14 cellular contexts compared by ENCODE assay signal in genomic region chr15:40283615-40284306, GRCh38. TPM values are rescaled to one million over a fixed set of nuclear protein-coding genes. Genes with fewer than 3 reads are reported as not detected.
DNase-seq lines count a peak whose midpoint lies in the region; ATAC-seq and TF ChIP-seq lines count a peak whose summit lies in the region.
"Had no signal": no experiment of that assay in that cellular context is flagged by ENCODE, and none has a peak within 500 bp of the region (broad histone marks: within the 10 kb centered on the region; RNA-seq: fewer than 3 reads in every experiment).

No MANE protein-coding gene starts in this region.

- H3K27me3 Mint-ChIP-seq in CD4-positive, alpha-beta T cell = peaks cover 23% of the 10 kb centered on the region
- peaks cover 15% of the 10 kb centered on the region for H3K27me3 Mint-ChIP-seq in central memory CD8-positive, alpha-beta T cell
- peaks cover 7 to 23% (median 19%) of the 10 kb centered on the region in 3 donors for H3K27me3 Mint-ChIP-seq in naive B cell

- H3K27me3 ChIP-seq in CD4-positive, alpha-beta T cell (ENCODE audit: control insufficient read depth, insufficient read depth, low read length) = peaks cover 21% of the 10 kb centered on the region
- peaks cover 52% of the 10 kb centered on the region for H3K27me3 ChIP-seq in H7 (ENCODE audit: control insufficient read depth, insufficient read depth, low read length)
- H3K27me3 ChIP-seq: SJCRH30 had no signal

- peak overlapping the region; percentile 48 for H3K4me3 Mint-ChIP-seq in CD4-positive, alpha-beta T cell
- H3K4me3 Mint-ChIP-seq in central memory CD8-positive, alpha-beta T cell = peak overlapping the region; percentile 76
- H3K4me3 Mint-ChIP-seq in naive B cell = peak overlapping the region; percentile 42 to 82 (median 67)

- no peaks in the 10 kb centered on the region for H3K9me3 Mint-ChIP-seq in CD4-positive, alpha-beta T cell
- H3K9me3 Mint-ChIP-seq in central memory CD8-positive, alpha-beta T cell = no peaks in the 10 kb centered on the region
- H3K9me3 Mint-ChIP-seq in naive B cell = no peaks in the 10 kb centered on the region

- H3K4me3 ChIP-seq in H7 (ENCODE audit: insufficient read depth, low read depth, low read length) = peak overlapping the region; percentile 50

- intact Hi-C loops in CD4-positive, alpha-beta T cell (cut with DNase I, micrococcal nuclease) = loop anchor here in 1 of 2 experiments (5.0 kb wide), 1 partner anchor 39 kb away; the partner anchor contains the start of gene INAFM2

- POLR2A ChIA-PET in CD4-positive, alpha-beta T cell (lab: Charles Lee) = interaction anchor here (3.1 kb wide), 1 partner anchor 23 kb away, joined by 28 read pairs; the partner anchor contains the start of gene PLCB2

- no peak for ATAC-seq in CD4-positive, alpha-beta T cell (ENCODE audit: poor library complexity)
- no peak for ATAC-seq in central memory CD8-positive, alpha-beta T cell (replicated peaks; ENCODE audit: extremely low read depth, poor library complexity, severe bottlenecking)
- ATAC-seq in naive B cell (ENCODE audit: low read depth in 2 of 2) = no peak
- ATAC-seq in HG03378 (IDR thresholded peaks at IDR 0.05; ENCODE audit: unreplicated experiment) = no peak

- H3K9me3 ChIP-seq in CD4-positive, alpha-beta T cell (ENCODE audit: control insufficient read depth, low read length) = no peaks in the 10 kb centered on the region
- H3K9me3 ChIP-seq: SJCRH30 had no signal

- peaks cover 13% of the 10 kb centered on the region for H3K36me3 Mint-ChIP-seq in CD4-positive, alpha-beta T cell (ENCODE audit: low read depth)
- peaks cover 2% of the 10 kb centered on the region for H3K36me3 Mint-ChIP-seq in central memory CD8-positive, alpha-beta T cell (ENCODE audit: insufficient read depth)
- H3K36me3 Mint-ChIP-seq in naive B cell = no peaks in the 10 kb centered on the region

- peaks cover 4% of the 10 kb centered on the region for H3K4me1 Mint-ChIP-seq in CD4-positive, alpha-beta T cell (ENCODE audit: low read depth)
- no peaks in the 10 kb centered on the region for H3K4me1 Mint-ChIP-seq in central memory CD8-positive, alpha-beta T cell
- H3K4me1 Mint-ChIP-seq in naive B cell = peaks cover 6 to 11% (median 7%) of the 10 kb centered on the region in 3 donors

- CTCF ChIA-PET in CD4-positive, alpha-beta T cell (lab: Charles Lee) = interaction anchor here (0.7 to 3.4 kb wide), 4 partner anchors 24 to 177 kb away, joined by 3 to 15 read pairs (median 4); partner anchors contain the start of gene PLCB2

- no peaks in the 10 kb centered on the region for H3K36me3 ChIP-seq in H7 (replicated peaks; ENCODE audit: control insufficient read depth, insufficient read depth, low read length)
- H3K36me3 ChIP-seq: SJCRH30 had no signal

- DNase-seq in CD4-positive, alpha-beta T cell = no peak
- DNase-seq in H7 (peak; percentile 84), naive B cell (no peak), GM19240 (ENCODE audit: insufficient read length, low spot score) (no peak), globus pallidus (ENCODE audit: low spot score) (no peak)
- no peak for DNase-seq in central memory CD8-positive, alpha-beta T cell (ENCODE audit: low spot score in 2 of 2)
- DNase-seq: GOT3, SJCRH30, small intestine had no signal

- no peak overlapping the region for H3K27ac ChIP-seq in CD4-positive, alpha-beta T cell (ENCODE audit: low read depth, low read length)
- H3K27ac ChIP-seq: SJCRH30 had no signal

- H3K27ac Mint-ChIP-seq in CD4-positive, alpha-beta T cell = no peak overlapping the region
- H3K27ac Mint-ChIP-seq in central memory CD8-positive, alpha-beta T cell (ENCODE audit: low read depth) = no peak overlapping the region
- peak overlapping the region in 2 of 6 donors; percentile 14 to 59 for H3K27ac Mint-ChIP-seq in naive B cell

- TF ChIP-seq CTCF in CD4-positive, alpha-beta T cell (IDR thresholded peaks at IDR 0.05) = no peak

RNA-seq across cellular contexts. Expression of gene ANKRD63, which starts 0.9 kb away (rescaled TPM):
- total RNA-seq in CD4-positive, alpha-beta T cell = not detected
- 0.22 and 0.45 TPM in 2 replicates for total RNA-seq in H7 (2014; rRNA removed; shearing (Covaris generic))
- polyA plus RNA-seq in naive B cell (ENCODE audit: low read depth in 6 of 6) = under 1 TPM in 1 of 6 donors, not detected in 5; 0.29 TPM
- total RNA-seq: lower leg skin, MCF 10A, subcutaneous adipose tissue had no signal

RNA-seq across cellular contexts. Expression of gene PLCB2, which starts 24.0 kb away (rescaled TPM):
- 100 to 1,000 TPM; 206 to 222 TPM for total RNA-seq in CD4-positive, alpha-beta T cell
- total RNA-seq in H7 (2014; rRNA removed; shearing (Covaris generic)) = 11.3 and 13.9 TPM in 2 replicates
- polyA plus RNA-seq in naive B cell (ENCODE audit: low read depth in 6 of 6) = 10 to 100 TPM; 11.4 to 22.6 (median 15.9) TPM

RNA-seq across cellular contexts. Expression of gene INAFM2, which starts 39.7 kb away (rescaled TPM):
- 1 to 10 TPM; 6.8 to 7.0 TPM for total RNA-seq in CD4-positive, alpha-beta T cell
- 15.2 and 15.8 TPM in 2 replicates for total RNA-seq in H7 (2014; rRNA removed; shearing (Covaris generic))
- 1 to 10 TPM in 4 of 6 donors, under 1 TPM in 2; 0.32 to 3.4 (median 1.4) TPM for polyA plus RNA-seq in naive B cell (ENCODE audit: low read depth in 6 of 6)

RNA-seq across cellular contexts. Expression of gene PAK6, which starts 44.9 kb away (rescaled TPM):
- under 1 TPM; 0.34 to 0.36 TPM for total RNA-seq in CD4-positive, alpha-beta T cell
- 4.9 and 8.4 TPM in 2 replicates for total RNA-seq in H7 (2014; rRNA removed; shearing (Covaris generic))
- not detected for polyA plus RNA-seq in naive B cell (ENCODE audit: low read depth in 6 of 6)
- total RNA-seq: osteocyte, SJCRH30 had no signal

RNA-seq across cellular contexts. Expression of gene CCDC9B, which starts 57.0 kb away (rescaled TPM):
- 1 to 10 TPM; 1.0 to 1.5 TPM for total RNA-seq in CD4-positive, alpha-beta T cell
- total RNA-seq in H7 (2014; rRNA removed; shearing (Covaris generic)) = 0.03 and 0.18 TPM in 2 replicates
- under 1 TPM in 2 of 6 donors, not detected in 4; 0.25 to 0.40 TPM for polyA plus RNA-seq in naive B cell (ENCODE audit: low read depth in 6 of 6)

Comparison
In these comparisons a context has a peak if more than half of its experiments do, and no peak if none do; other contexts are left out.
1. RNA of gene PLCB2, which starts 24.0 kb away (total RNA-seq): 206 to 222 TPM in CD4-positive, alpha-beta T cell; 11.3 to 13.9 TPM in H7; every median in the first group is over 10 times any median in the second.
2. Peak in every context shown above with its lines, with median percentiles within 50 percentile points of each other: H3K4me3 Mint-ChIP-seq.